1 cellular context compared by ENCODE assay signal in the genomic region with DNA sequence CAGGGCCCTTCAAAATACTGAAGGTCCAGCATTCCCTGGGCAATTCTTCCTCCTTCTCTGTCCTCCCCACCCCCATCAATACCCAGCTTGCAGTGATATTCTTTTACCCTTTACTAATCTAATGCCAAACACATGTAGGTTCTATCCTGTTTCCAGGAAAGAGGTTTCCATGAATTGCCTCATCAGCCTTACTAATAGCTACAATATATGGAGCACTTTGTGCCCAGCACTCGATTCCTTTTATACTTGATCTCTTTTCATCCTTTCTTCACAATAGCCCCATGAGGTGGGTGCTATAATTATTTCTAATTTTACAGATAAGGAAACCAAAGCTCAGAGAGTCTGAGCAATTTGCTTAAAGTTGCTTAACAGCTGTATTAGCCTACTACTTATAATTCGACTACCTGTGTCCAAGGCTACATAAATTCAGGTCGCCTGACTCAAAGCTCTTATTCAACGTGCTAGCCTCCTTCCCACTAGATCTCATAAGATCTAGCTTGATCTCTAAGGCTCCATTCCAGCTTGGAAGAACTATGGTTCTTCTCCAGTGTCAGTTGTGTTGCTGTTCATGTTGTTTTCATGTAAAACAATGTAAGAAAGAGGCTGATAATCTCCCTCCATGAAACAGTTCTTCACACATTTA.
TF ChIP-seq lines count a peak whose summit lies in the region.

No MANE protein-coding gene starts in this region.

TF ChIP-seq in WTC11, 78 proteins besides CTCF, POLR2A, EP300 and RAD21 (continued from another document):
- TF ChIP-seq, protein P1, sequence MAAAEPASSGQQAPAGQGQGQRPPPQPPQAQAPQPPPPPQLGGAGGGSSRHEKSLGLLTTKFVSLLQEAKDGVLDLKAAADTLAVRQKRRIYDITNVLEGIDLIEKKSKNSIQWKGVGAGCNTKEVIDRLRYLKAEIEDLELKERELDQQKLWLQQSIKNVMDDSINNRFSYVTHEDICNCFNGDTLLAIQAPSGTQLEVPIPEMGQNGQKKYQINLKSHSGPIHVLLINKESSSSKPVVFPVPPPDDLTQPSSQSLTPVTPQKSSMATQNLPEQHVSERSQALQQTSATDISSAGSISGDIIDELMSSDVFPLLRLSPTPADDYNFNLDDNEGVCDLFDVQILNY (CRISPR knock-in tag; IDR thresholded peaks at IDR 0.05), result no peak
- TF ChIP-seq SP1 (CRISPR knock-in tag; conservative IDR thresholded peaks at IDR 0.05) (no peak), EMX1 (CRISPR knock-in tag; IDR thresholded peaks at IDR 0.05) (no peak), GABPB1 (CRISPR knock-in tag; IDR thresholded peaks at IDR 0.05) (no peak), CBFB (CRISPR knock-in tag; IDR thresholded peaks at IDR 0.05; ENCODE audit: low read depth) (no peak), RORB (CRISPR knock-in tag; IDR thresholded peaks at IDR 0.05) (no peak), ZBTB21 (CRISPR knock-in tag; IDR thresholded peaks at IDR 0.05; ENCODE audit: borderline replicate concordance) (no peak), NFYB (CRISPR knock-in tag; conservative IDR thresholded peaks at IDR 0.05; ENCODE audit: low read depth) (no peak), ARID4B (CRISPR knock-in tag; IDR thresholded peaks at IDR 0.05; ENCODE audit: borderline replicate concordance) (no peak)
- TF ChIP-seq, protein P2, sequence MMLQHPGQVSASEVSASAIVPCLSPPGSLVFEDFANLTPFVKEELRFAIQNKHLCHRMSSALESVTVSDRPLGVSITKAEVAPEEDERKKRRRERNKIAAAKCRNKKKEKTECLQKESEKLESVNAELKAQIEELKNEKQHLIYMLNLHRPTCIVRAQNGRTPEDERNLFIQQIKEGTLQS (CRISPR knock-in tag; conservative IDR thresholded peaks at IDR 0.05), result no peak
- TF ChIP-seq, protein P3, sequence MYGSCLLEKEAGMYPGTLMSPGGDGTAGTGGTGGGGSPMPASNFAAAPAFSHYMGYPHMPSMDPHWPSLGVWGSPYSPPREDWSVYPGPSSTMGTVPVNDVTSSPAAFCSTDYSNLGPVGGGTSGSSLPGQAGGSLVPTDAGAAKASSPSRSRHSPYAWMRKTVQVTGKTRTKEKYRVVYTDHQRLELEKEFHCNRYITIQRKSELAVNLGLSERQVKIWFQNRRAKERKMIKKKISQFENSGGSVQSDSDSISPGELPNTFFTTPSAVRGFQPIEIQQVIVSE (CRISPR knock-in tag; IDR thresholded peaks at IDR 0.05; ENCODE audit: borderline replicate concordance), result no peak
